1 cellular context compared by ENCODE assay signal in the genomic region with DNA sequence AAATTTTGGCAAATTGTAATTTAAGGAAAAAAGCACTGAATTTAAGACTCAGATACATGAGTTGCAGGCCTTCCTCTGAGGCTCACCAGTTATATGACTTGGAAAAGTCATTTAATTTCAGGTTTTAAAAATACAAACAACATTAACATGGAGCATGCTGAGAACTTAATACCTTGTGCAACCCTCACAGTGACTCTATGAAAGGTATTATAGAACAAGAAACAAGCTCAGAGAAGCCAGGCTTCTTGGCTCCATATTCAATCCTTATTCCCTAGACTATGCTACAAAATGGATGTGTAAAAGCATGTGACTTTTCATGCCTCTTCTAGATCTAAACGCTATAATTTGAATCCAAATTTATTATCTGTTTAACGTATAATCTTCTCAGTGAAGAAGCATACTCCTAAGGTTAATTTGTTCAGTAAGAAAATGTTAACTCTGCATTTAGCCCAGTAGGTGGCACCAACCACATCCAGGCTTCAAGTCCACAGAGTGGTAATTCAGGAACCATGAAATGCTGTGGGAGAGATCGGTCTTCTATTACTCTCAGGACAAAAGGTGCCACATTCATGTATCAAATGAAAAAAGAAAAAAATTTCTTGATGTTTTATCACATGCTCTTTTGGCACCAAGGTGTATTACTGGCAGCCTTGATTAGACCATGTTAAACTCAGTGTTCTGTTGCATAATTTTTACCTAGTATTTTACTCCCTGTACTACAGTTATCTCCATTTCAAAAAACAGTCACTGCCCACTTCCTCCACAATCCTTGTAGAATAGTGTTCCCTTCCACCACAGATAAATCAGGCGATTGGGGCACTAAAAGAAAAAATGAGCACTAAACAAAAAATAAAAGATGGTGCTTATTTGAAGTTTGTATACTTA.
TF ChIP-seq lines count a peak whose summit lies in the region.

No MANE protein-coding gene starts in this region.

TF ChIP-seq in WTC11, 78 proteins besides CTCF, POLR2A, EP300 and RAD21 (continued from another document):
- TF ChIP-seq, protein P1, sequence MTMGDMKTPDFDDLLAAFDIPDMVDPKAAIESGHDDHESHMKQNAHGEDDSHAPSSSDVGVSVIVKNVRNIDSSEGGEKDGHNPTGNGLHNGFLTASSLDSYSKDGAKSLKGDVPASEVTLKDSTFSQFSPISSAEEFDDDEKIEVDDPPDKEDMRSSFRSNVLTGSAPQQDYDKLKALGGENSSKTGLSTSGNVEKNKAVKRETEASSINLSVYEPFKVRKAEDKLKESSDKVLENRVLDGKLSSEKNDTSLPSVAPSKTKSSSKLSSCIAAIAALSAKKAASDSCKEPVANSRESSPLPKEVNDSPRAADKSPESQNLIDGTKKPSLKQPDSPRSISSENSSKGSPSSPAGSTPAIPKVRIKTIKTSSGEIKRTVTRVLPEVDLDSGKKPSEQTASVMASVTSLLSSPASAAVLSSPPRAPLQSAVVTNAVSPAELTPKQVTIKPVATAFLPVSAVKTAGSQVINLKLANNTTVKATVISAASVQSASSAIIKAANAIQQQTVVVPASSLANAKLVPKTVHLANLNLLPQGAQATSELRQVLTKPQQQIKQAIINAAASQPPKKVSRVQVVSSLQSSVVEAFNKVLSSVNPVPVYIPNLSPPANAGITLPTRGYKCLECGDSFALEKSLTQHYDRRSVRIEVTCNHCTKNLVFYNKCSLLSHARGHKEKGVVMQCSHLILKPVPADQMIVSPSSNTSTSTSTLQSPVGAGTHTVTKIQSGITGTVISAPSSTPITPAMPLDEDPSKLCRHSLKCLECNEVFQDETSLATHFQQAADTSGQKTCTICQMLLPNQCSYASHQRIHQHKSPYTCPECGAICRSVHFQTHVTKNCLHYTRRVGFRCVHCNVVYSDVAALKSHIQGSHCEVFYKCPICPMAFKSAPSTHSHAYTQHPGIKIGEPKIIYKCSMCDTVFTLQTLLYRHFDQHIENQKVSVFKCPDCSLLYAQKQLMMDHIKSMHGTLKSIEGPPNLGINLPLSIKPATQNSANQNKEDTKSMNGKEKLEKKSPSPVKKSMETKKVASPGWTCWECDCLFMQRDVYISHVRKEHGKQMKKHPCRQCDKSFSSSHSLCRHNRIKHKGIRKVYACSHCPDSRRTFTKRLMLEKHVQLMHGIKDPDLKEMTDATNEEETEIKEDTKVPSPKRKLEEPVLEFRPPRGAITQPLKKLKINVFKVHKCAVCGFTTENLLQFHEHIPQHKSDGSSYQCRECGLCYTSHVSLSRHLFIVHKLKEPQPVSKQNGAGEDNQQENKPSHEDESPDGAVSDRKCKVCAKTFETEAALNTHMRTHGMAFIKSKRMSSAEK (CRISPR knock-in tag; IDR thresholded peaks at IDR 0.05; ENCODE audit: borderline replicate concordance), result no peak
- no peak for TF ChIP-seq OVOL2 (CRISPR knock-in tag; IDR thresholded peaks at IDR 0.05; ENCODE audit: borderline replicate concordance)
